In genomic region chr12:122081697-122082221, GRCh38 we compare ENCODE assay signal across 8 cellular contexts.
DNase-seq lines count a peak whose midpoint lies in the region; ATAC-seq and TF ChIP-seq lines count a peak whose summit lies in the region.

No MANE protein-coding gene starts in this region.

- peaks cover 80% of the 10 kb centered on the region for H3K4me1 Mint-ChIP-seq in activated T-cell treated with anti-CD3 and anti-CD28 coated beads, Interleukin-2, amount 50 U/mL, for 24 hours (ENCODE audit: low read depth)
- peaks cover 70% of the 10 kb centered on the region for H3K4me1 Mint-ChIP-seq in nephron progenitor cell

- no peak for TF ChIP-seq CTCF in nephron progenitor cell (IDR thresholded peaks at IDR 0.05)

- DNase-seq in activated T-cell treated with anti-CD3 and anti-CD28 coated beads, Interleukin-2, amount 50 U/mL, for 24 hours, result no peak
- DNase-seq in activated T-cell treated with anti-CD3 and anti-CD28 coated beads for 4 hours, result no peak
- DNase-seq in T-helper 1 cell, result peak in 3 of 5 donors; percentile 26 to 75 (median 43)
- no peak for DNase-seq in epithelial cell of prostate (ENCODE audit: low read depth, low spot score)
- DNase-seq in nephron progenitor cell, result no peak
- no peak for DNase-seq in NCI-H226
- DNase-seq in NCI-H774 (lab: John Stamatoyannopoulos, UW), result no peak

- H3K4me3 Mint-ChIP-seq in activated T-cell treated with anti-CD3 and anti-CD28 coated beads, Interleukin-2, amount 50 U/mL, for 24 hours, result peak overlapping the region; percentile 91
- H3K4me3 Mint-ChIP-seq in nephron progenitor cell, result peak overlapping the region; percentile 84

- no peaks in the 10 kb centered on the region for H3K27me3 Mint-ChIP-seq in activated T-cell treated with anti-CD3 and anti-CD28 coated beads, Interleukin-2, amount 50 U/mL, for 24 hours
- no peaks in the 10 kb centered on the region for H3K27me3 Mint-ChIP-seq in nephron progenitor cell (ENCODE audit: low read depth, poor library complexity)

- H3K27ac ChIP-seq in epithelial cell of prostate, result peak overlapping the region; percentile 88

- no peaks in the 10 kb centered on the region for H3K9me3 Mint-ChIP-seq in activated T-cell treated with anti-CD3 and anti-CD28 coated beads, Interleukin-2, amount 50 U/mL, for 24 hours
- H3K9me3 Mint-ChIP-seq in nephron progenitor cell, result no peaks in the 10 kb centered on the region

- peaks cover 59% of the 10 kb centered on the region for H3K36me3 Mint-ChIP-seq in activated T-cell treated with anti-CD3 and anti-CD28 coated beads, Interleukin-2, amount 50 U/mL, for 24 hours (ENCODE audit: low read depth)
- H3K36me3 Mint-ChIP-seq in nephron progenitor cell (ENCODE audit: low read depth), result peaks cover 22% of the 10 kb centered on the region

- peak overlapping the region; percentile 91 for H3K27ac Mint-ChIP-seq in activated T-cell treated with anti-CD3 and anti-CD28 coated beads, Interleukin-2, amount 50 U/mL, for 24 hours
- H3K27ac Mint-ChIP-seq in nephron progenitor cell, result peak overlapping the region; percentile 87

- ATAC-seq in HG03097 (IDR thresholded peaks at IDR 0.05; ENCODE audit: low FRiP score, unreplicated experiment), result peak; percentile 44

Comparison
In these comparisons a context has a peak if more than half of its experiments do, and no peak if none do; other contexts are left out.
1. DNase-seq: peak in T-helper 1 cell (3 of 5); none in activated T-cell treated with anti-CD3 and anti-CD28 coated beads, Interleukin-2, amount 50 U/mL, for 24 hours (single experiment), activated T-cell treated with anti-CD3 and anti-CD28 coated beads for 4 hours (single experiment), epithelial cell of prostate (single experiment), nephron progenitor cell (single experiment), NCI-H226 (single experiment) and NCI-H774 (single experiment).